In the genomic region with DNA sequence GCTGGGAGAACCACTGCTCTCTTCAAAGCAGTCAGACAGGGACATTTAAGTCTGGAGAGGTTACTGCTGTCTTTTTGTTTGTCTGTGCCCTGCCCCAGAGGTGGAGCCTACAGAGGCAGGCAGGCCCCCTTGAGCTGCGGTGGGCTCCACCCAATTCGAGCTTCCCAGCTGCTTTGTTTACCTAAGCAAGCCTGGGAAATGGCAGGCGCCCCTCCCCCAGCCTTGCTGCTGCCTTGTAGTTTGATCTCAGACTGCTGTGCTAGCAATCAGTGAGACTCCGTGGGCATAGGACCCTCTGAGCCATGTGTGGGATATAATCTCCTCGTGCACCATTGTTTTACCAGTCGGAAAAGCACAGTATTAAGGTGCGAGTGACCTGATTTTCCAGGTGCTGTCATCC, we compare ENCODE assay signal across 11 cellular contexts. TPM values are rescaled to one million over a fixed set of nuclear protein-coding genes. Genes with fewer than 3 reads are reported as not detected.
"Had no signal": no experiment of that assay in that cellular context is flagged by ENCODE, and none has a peak within 500 bp of the region (broad histone marks: within the 10 kb centered on the region; RNA-seq: fewer than 3 reads in every experiment).

No MANE protein-coding gene starts in this region.

RNA-seq across cellular contexts. Expression of a gene that starts 40.0 kb away (rescaled TPM):
- total RNA-seq: kidney epithelial cell; left ventricle myocardium inferior; left ventricle myocardium superior; lung microvascular endothelial cell; mammary epithelial cell; mesothelial cell of epicardium; mononuclear cell; myocyte; naive thymus-derived CD4-positive, alpha-beta T cell had no signal
- polyA plus RNA-seq: immature natural killer cell; keratinocyte; mammary epithelial cell; naive thymus-derived CD4-positive, alpha-beta T cell had no signal
